Comparison of ENCODE assay signal across 28 cellular contexts in genomic region chr9:71614409-71614808, GRCh38.
"Had no signal": no experiment of that assay in that cellular context is flagged by ENCODE, and none has a peak within 500 bp of the region (broad histone marks: within the 10 kb centered on the region; RNA-seq: fewer than 3 reads in every experiment).

No MANE protein-coding gene starts in this region.

- H2AFZ ChIP-seq: neural progenitor cell, parathyroid adenoma had no signal

- H3K9me3 ChIP-seq: neutrophil, ovary, suprapubic skin, testis, uterus had no signal

- H3K27me3 ChIP-seq: neural progenitor cell, neutrophil, ovary, spleen, suprapubic skin, testis, tibial artery, transverse colon, upper lobe of right lung, uterus had no signal

- H3K4me2 ChIP-seq: neural progenitor cell, smooth muscle cell had no signal

- H3K79me2 ChIP-seq: parathyroid adenoma had no signal

- H3K27ac ChIP-seq: neural progenitor cell, neutrophil, ovary, parathyroid adenoma, psoas muscle, skin epidermis, spleen, suprapubic skin, testis, tibial artery, transverse colon, upper lobe of right lung, uterus had no signal

- H3K4me3 ChIP-seq: neural progenitor cell, ovary, psoas muscle, skin epidermis, smooth muscle cell, spleen, suprapubic skin, testis, tibial artery, transverse colon, upper lobe of right lung, uterus had no signal

- DNase-seq: naive thymus-derived CD4-positive, alpha-beta T cell; natural killer cell; nucleus accumbens; ovary; posterior cingulate gyrus; psoas muscle; right cardiac atrium; spleen; stimulated activated CD4-positive, alpha-beta T cell treated with anti-CD3 and anti-CD28 coated beads, Interleukin-12 subunit alpha, Interleukin-12 subunit beta, amount 100 ng/mL, for 4 hours; stimulated activated CD4-positive, alpha-beta T cell treated with anti-CD3 and anti-CD28 coated beads, Interleukin-1b, Interleukin-23, amount 100 ng/mL, for 48 hours; stimulated activated CD4-positive, alpha-beta T cell treated with anti-CD3 and anti-CD28 coated beads, Interleukin-4, amount 100 ng/mL, for 1 hour; stimulated activated CD4-positive, alpha-beta T cell treated with anti-CD3 and anti-CD28 coated beads, Interleukin-4, amount 100 ng/mL, for 4 hours; stimulated activated CD8-positive, alpha-beta memory T cell treated with anti-CD3 and anti-CD28 coated beads, Interleukin-4, amount 100 ng/mL, for 48 hours; stimulated activated naive CD4-positive, alpha-beta T cell; stimulated activated naive CD8-positive, alpha-beta T cell treated with anti-CD3 and anti-CD28 coated beads, Interleukin-15, amount 100 ng/mL, for 72 hours; stimulated activated naive CD8-positive, alpha-beta T cell treated with anti-CD3 and anti-CD28 coated beads, Interleukin-15, Interleukin-2, amounts not matched to agents 100 U/mL and 50 U/mL, for 24 hours; substantia nigra; testis; tibial artery; transverse colon; upper lobe of right lung; uterus had no signal

- H3K4me1 ChIP-seq: neural progenitor cell, parathyroid adenoma, psoas muscle, spleen, suprapubic skin, testis, tibial artery, transverse colon, upper lobe of right lung, uterus had no signal

- H3K9ac ChIP-seq: neural progenitor cell, parathyroid adenoma had no signal

- H3K36me3 ChIP-seq: neural progenitor cell, neutrophil, ovary, spleen, suprapubic skin, tibial artery, transverse colon, upper lobe of right lung, uterus had no signal
